16 cellular contexts compared by ENCODE assay signal in the genomic region with DNA sequence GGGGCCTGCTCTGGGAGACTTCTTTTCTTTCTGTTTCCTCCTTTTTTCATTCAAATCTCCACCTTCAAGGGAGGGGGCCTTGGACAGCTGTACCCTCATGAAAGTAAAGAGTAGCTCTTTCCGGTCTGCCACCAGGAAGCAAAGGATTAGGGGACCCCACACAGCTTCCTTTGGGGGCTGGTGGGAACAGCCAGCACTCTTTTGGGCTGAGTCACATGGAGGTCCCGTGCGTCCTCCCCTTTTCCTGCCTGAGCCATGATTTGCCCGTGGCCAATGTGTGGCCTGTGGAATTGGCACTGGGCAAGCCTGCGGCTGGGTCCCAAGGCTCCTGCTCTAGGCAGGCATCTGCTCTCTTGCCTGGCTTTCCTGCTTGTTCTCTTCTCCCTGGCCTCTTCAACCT.
DNase-seq lines count a peak whose midpoint lies in the region; ATAC-seq and TF ChIP-seq lines count a peak whose summit lies in the region.
"Had no signal": no experiment of that assay in that cellular context is flagged by ENCODE, and none has a peak within 500 bp of the region (broad histone marks: within the 10 kb centered on the region; RNA-seq: fewer than 3 reads in every experiment).

No MANE protein-coding gene starts in this region.

- no peaks in the 10 kb centered on the region for H3K36me3 ChIP-seq in neuronal stem cell (replicated peaks in 1 of 2; ENCODE audit: control insufficient read depth in 2 of 2, insufficient read depth in 2 of 2, low read length in 2 of 2)
- H3K36me3 ChIP-seq: BE2C had no signal

- peaks cover 27% of the 10 kb centered on the region for H3K27me3 Mint-ChIP-seq in stimulated activated naive CD8-positive, alpha-beta T cell treated with anti-CD3 and anti-CD28 coated beads, Interleukin-15, amount 100 ng/mL, for 72 hours
- H3K27me3 Mint-ChIP-seq in effector memory CD8-positive, alpha-beta T cell: peaks cover 32 to 67% of the 10 kb centered on the region in 2 donors

- no peak overlapping the region for H3K4me2 ChIP-seq in neuronal stem cell (ENCODE audit: insufficient read depth, low read length, poor library complexity, severe bottlenecking)

- H3K4me3 ChIP-seq in neuronal stem cell (ENCODE audit: low read length in 2 of 2): no peak overlapping the region

- H3K9ac ChIP-seq in neuronal stem cell (ENCODE audit: low read depth, low read length, poor library complexity): no peak overlapping the region

- no peak overlapping the region for H2BK120ac ChIP-seq in neuronal stem cell (ENCODE audit: low read depth, low read length)

- H3K36me3 Mint-ChIP-seq in effector memory CD8-positive, alpha-beta T cell (ENCODE audit: insufficient read depth): no peaks in the 10 kb centered on the region
- H3K36me3 Mint-ChIP-seq: CD8-positive, alpha-beta T cell; IgD-negative memory B cell had no signal

- no peak overlapping the region for H3K14ac ChIP-seq in neuronal stem cell (ENCODE audit: low read length)

- DNase-seq in LHCN-M2 (ENCODE audit: low read depth) (peak; percentile 29), cerebellum (ENCODE audit: low spot score) (peak; percentile 54), neuronal stem cell (ENCODE audit: low spot score) (no peak), AG08396 (ENCODE audit: low spot score) (no peak), SK-N-DZ (ENCODE audit: low spot score) (no peak)
- no peak for DNase-seq in stimulated activated naive CD8-positive, alpha-beta T cell treated with anti-CD3 and anti-CD28 coated beads, Interleukin-15, amount 100 ng/mL, for 72 hours
- DNase-seq in effector memory CD8-positive, alpha-beta T cell: no peak
- DNase-seq: BE2C; CD8-positive, alpha-beta T cell; MV-4-11; NCI-H1436 treated with DMSO at 0.1 percent for 48 hours; NCI-H2081 treated with DMSO at 0.1 percent for 48 hours; NCI-H524 had no signal

- no peaks in the 10 kb centered on the region for H3K79me1 ChIP-seq in neuronal stem cell (ENCODE audit: low read depth, low read length)

- no peak overlapping the region for H4K8ac ChIP-seq in neuronal stem cell (ENCODE audit: low read depth, low read length)

- H3K18ac ChIP-seq in neuronal stem cell (ENCODE audit: low read length): peak overlapping the region; percentile 20

- H2BK12ac ChIP-seq in neuronal stem cell (ENCODE audit: low read length): no peak overlapping the region

- H3K27ac Mint-ChIP-seq in stimulated activated naive CD8-positive, alpha-beta T cell treated with anti-CD3 and anti-CD28 coated beads, Interleukin-15, amount 100 ng/mL, for 72 hours: no peak overlapping the region
- H3K27ac Mint-ChIP-seq in effector memory CD8-positive, alpha-beta T cell: peak overlapping the region in 1 of 2 donors; percentile 1
- H3K27ac Mint-ChIP-seq: CD8-positive, alpha-beta T cell had no signal

- H3K9me3 ChIP-seq in neuronal stem cell (replicated peaks in 1 of 2; ENCODE audit: control insufficient read depth in 2 of 2, insufficient read depth in 1 of 2, low read depth in 1 of 2, low read length in 2 of 2): no peaks in the 10 kb centered on the region
- H3K9me3 ChIP-seq: BE2C had no signal

- no peak overlapping the region for H3K4ac ChIP-seq in neuronal stem cell (ENCODE audit: low read length)

- H2BK15ac ChIP-seq in neuronal stem cell (ENCODE audit: low read length): no peak overlapping the region

- H3K27me3 ChIP-seq in neuronal stem cell (ENCODE audit: control insufficient read depth in 3 of 3, insufficient read depth in 3 of 3, low read depth in 1 of 3, low read length in 3 of 3): peaks cover 0 to 61% (median 0%) of the 10 kb centered on the region in 3 experiments
- H3K27me3 ChIP-seq: BE2C had no signal

- no CpG with 5 or more reads among the region's 5 CpGs for WGBS in neuronal stem cell (ENCODE audit: extremely low coverage in 2 of 2, insufficient read length in 2 of 2, insufficient replicate concordance in 1 of 2), 2 donors

- TF ChIP-seq CTCF in C4-2B (conservative IDR thresholded peaks at IDR 0.05): no peak

- peaks cover 12 to 18% of the 10 kb centered on the region in 2 donors for H3K4me1 ChIP-seq in neuronal stem cell (ENCODE audit: control insufficient read depth in 2 of 2, insufficient read depth in 1 of 2, low read depth in 1 of 2, low read length in 2 of 2)
- H3K4me1 ChIP-seq: BE2C had no signal

- no peak overlapping the region for H3K23ac ChIP-seq in neuronal stem cell (ENCODE audit: low read depth, low read length, poor library complexity)

- no peak overlapping the region for H4K91ac ChIP-seq in neuronal stem cell (ENCODE audit: low read depth, low read length, poor library complexity)

- no peaks in the 10 kb centered on the region for H3K4me1 Mint-ChIP-seq in stimulated activated naive CD8-positive, alpha-beta T cell treated with anti-CD3 and anti-CD28 coated beads, Interleukin-15, amount 100 ng/mL, for 72 hours
- no peaks in the 10 kb centered on the region for H3K4me1 Mint-ChIP-seq in effector memory CD8-positive, alpha-beta T cell (ENCODE audit: low read depth in 2 of 2)

- no peak for ATAC-seq in stimulated activated naive CD8-positive, alpha-beta T cell treated with anti-CD3 and anti-CD28 coated beads, Interleukin-15, amount 100 ng/mL, for 72 hours
- ATAC-seq in effector memory CD8-positive, alpha-beta T cell (replicated peaks): no peak
- ATAC-seq: CD8-positive, alpha-beta T cell; HCT116 had no signal

- peak overlapping the region; percentile 100 for H3K27ac ChIP-seq in C4-2B
- no peak overlapping the region for H3K27ac ChIP-seq in neuronal stem cell (replicated peaks; ENCODE audit: low read length)

- no peaks in the 10 kb centered on the region for H3K9me3 Mint-ChIP-seq in stimulated activated naive CD8-positive, alpha-beta T cell treated with anti-CD3 and anti-CD28 coated beads, Interleukin-15, amount 100 ng/mL, for 72 hours
- no peaks in the 10 kb centered on the region for H3K9me3 Mint-ChIP-seq in effector memory CD8-positive, alpha-beta T cell
- H3K9me3 Mint-ChIP-seq: CD8-positive, alpha-beta T cell; IgD-negative memory B cell had no signal

- no peak overlapping the region for H2BK5ac ChIP-seq in neuronal stem cell (ENCODE audit: low read length)

- H2AFZ ChIP-seq in neuronal stem cell (ENCODE audit: low read length): peak overlapping the region; percentile 70

- H2AK5ac ChIP-seq in neuronal stem cell (ENCODE audit: low read depth, low read length): peak overlapping the region; percentile 59

- H3K4me3 Mint-ChIP-seq in stimulated activated naive CD8-positive, alpha-beta T cell treated with anti-CD3 and anti-CD28 coated beads, Interleukin-15, amount 100 ng/mL, for 72 hours: no peak overlapping the region
- H3K4me3 Mint-ChIP-seq in effector memory CD8-positive, alpha-beta T cell: no peak overlapping the region
- H3K4me3 Mint-ChIP-seq: CD8-positive, alpha-beta T cell; IgD-negative memory B cell had no signal

Comparison
In these comparisons a context has a peak if more than half of its experiments do, and no peak if none do; other contexts are left out.
1. DNase-seq: peak in LHCN-M2 (single experiment) and cerebellum (single experiment); none in neuronal stem cell (single experiment), AG08396 (single experiment), stimulated activated naive CD8-positive, alpha-beta T cell treated with anti-CD3 and anti-CD28 coated beads, Interleukin-15, amount 100 ng/mL, for 72 hours (0 of 2), effector memory CD8-positive, alpha-beta T cell (0 of 3) and SK-N-DZ (single experiment).